ENCODE assay signal across 1 cellular context in the genomic region with DNA sequence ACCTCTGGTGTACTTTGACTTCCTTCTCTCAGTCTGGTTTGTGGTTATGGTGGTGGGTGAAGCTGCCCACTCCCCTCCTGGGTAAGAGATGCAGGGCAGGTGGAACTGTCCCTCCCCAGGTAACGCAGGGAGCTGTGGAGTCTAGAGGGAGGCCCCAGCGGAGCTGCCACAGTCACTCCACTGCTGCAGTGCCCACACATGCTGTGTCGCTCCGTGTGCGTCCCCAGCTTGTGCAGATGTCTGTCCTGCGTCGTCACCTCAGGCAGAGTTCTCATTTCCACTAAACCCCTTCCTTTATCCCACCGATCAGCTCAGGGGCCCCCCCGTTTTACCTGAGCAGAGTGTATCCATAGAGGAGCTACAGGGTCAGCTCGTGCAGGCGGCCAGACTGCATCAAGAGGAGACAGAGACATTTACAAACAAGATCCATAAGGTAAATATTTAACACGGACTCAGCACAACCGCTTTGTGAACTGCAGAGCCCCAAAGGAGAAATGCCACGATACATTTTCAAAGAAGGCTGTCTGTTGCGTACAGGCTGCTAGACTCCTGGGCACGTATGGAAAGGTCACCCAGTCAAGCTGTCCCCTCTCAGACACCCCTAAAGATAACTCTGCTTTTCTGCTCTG.
A peak's percentile ranks its signal among the peaks of the same experiment; 100 is the strongest.
TF ChIP-seq lines count a peak whose summit lies in the region.

No MANE protein-coding gene starts in this region.

TF ChIP-seq in A549, 52 proteins besides CTCF, POLR2A, EP300 and RAD21:
- no peak for TF ChIP-seq NR3C1 (IDR thresholded peaks at IDR 0.05)
- TF ChIP-seq POLR2AphosphoS2 (conservative IDR thresholded peaks at IDR 0.05; ENCODE audit: low read length): 0 out of 2 replicates have a peak, but pooled peaks have one; percentile 47
- 0 out of 2 replicates have a peak, but pooled peaks have one; percentile 9 for TF ChIP-seq MAX (IDR thresholded peaks at IDR 0.05)
